ENCODE assay signal across 8 cellular contexts in genomic region chr4:90238141-90238540, GRCh38.
"Had no signal": no experiment of that assay in that cellular context is flagged by ENCODE, and none has a peak within 500 bp of the region (broad histone marks: within the 10 kb centered on the region; RNA-seq: fewer than 3 reads in every experiment).

No MANE protein-coding gene starts in this region.

- H3K4me3 Mint-ChIP-seq: GM23338, H9 had no signal

- H3K9me3 Mint-ChIP-seq: GM23338, H9 had no signal

- H3K27ac Mint-ChIP-seq: GM23338, H9 had no signal

- H3K4me1 Mint-ChIP-seq: GM23338, H9 had no signal

- FAIRE-seq: H1, H54, HTR-8/SVneo, K562 had no signal

- DNase-seq: H9, HCEC 1CT, IMR-90 had no signal

- ATAC-seq: GM23338, K562 had no signal
